11 cellular contexts compared by ENCODE assay signal in the genomic region with DNA sequence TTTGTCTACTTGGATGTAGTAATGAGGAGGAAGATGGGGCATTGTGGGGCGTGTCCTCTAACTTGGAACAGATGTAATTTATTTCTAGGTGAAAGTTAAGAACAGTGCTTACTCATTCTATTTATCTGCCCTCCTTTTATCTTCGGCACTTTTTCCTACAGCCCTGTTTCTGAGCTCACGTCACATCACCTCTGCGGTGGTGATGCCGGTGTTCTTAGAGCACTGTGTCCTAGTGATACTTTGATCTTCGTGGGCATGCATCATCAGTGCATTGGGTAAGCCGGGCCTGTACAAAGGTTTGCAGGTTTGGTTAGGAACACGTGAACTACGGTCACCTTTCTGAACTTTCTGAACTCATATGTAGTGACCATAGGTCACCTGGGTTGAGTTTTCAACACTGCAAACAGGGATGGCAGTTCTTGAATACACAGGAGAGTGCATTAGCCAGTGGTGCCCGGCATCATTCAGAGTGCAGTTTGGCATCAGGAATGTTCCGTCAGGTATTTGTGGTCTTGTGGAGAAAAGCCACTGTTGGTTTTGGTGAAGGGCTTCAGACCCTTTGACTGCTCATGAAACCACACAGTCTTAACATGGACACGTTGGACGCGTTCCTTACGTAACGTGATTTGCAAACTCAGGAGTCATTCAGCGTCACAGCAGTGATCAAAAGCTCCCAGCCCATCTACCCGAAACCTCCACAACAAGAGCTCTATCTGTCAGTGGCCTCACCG. TPM values are rescaled to one million over a fixed set of nuclear protein-coding genes. Genes with fewer than 3 reads are reported as not detected.
DNase-seq lines count a peak whose midpoint lies in the region; ATAC-seq and TF ChIP-seq lines count a peak whose summit lies in the region.
"Had no signal": no experiment of that assay in that cellular context is flagged by ENCODE, and none has a peak within 500 bp of the region (broad histone marks: within the 10 kb centered on the region; RNA-seq: fewer than 3 reads in every experiment).

No MANE protein-coding gene starts in this region.

- no peaks in the 10 kb centered on the region for H3K36me3 Mint-ChIP-seq in activated CD8-positive, alpha-beta T cell treated with anti-CD3 and anti-CD28 coated beads for 36 hours (ENCODE audit: low read depth)
- H3K36me3 Mint-ChIP-seq in activated CD8-positive, alpha-beta T cell treated with anti-CD3 and anti-CD28 coated beads, Interleukin-2, amount 10 ng/mL, durations not matched to agents 7 days and 5 days (ENCODE audit: low read depth), result no peaks in the 10 kb centered on the region
- H3K36me3 Mint-ChIP-seq in activated naive CD8-positive, alpha-beta T cell treated with anti-CD3 and anti-CD28 coated beads for 36 hours, result peaks cover 2% of the 10 kb centered on the region

- no peak overlapping the region for H3K27ac ChIP-seq in prostate gland
- H3K27ac ChIP-seq: SK-N-MC had no signal

- ATAC-seq in activated CD8-positive, alpha-beta T cell treated with anti-CD3 and anti-CD28 coated beads for 36 hours, result peak; percentile 77
- ATAC-seq in activated CD8-positive, alpha-beta T cell treated with anti-CD3 and anti-CD28 coated beads, Interleukin-2, amount 10 ng/mL, durations not matched to agents 7 days and 5 days, result no peak
- ATAC-seq in stimulated activated naive CD8-positive, alpha-beta T cell treated with anti-CD3 and anti-CD28 coated beads, Interleukin-15, Interleukin-2, amounts not matched to agents 100 U/mL and 50 U/mL, for 24 hours, result peak; percentile 80
- no peak for ATAC-seq in HG02798 (IDR thresholded peaks at IDR 0.05; ENCODE audit: poor library complexity, unreplicated experiment)

- TF ChIP-seq CTCF in activated CD8-positive, alpha-beta T cell treated with anti-CD3 and anti-CD28 coated beads for 36 hours (IDR thresholded peaks at IDR 0.05), result no peak
- TF ChIP-seq CTCF in prostate gland (IDR thresholded peaks at IDR 0.05), result no peak

- peaks cover 39% of the 10 kb centered on the region for H3K4me1 Mint-ChIP-seq in activated CD8-positive, alpha-beta T cell treated with anti-CD3 and anti-CD28 coated beads for 36 hours (ENCODE audit: low read depth)
- H3K4me1 Mint-ChIP-seq in activated CD8-positive, alpha-beta T cell treated with anti-CD3 and anti-CD28 coated beads, Interleukin-2, amount 10 ng/mL, durations not matched to agents 7 days and 5 days (ENCODE audit: low read depth), result peaks cover 12% of the 10 kb centered on the region
- H3K4me1 Mint-ChIP-seq in activated naive CD8-positive, alpha-beta T cell treated with anti-CD3 and anti-CD28 coated beads for 36 hours, result peaks cover 41% of the 10 kb centered on the region

- H3K9me3 ChIP-seq in prostate gland, result no peaks in the 10 kb centered on the region

- no peaks in the 10 kb centered on the region for H3K36me3 ChIP-seq in prostate gland

- TF ChIP-seq POLR2A in prostate gland (IDR thresholded peaks at IDR 0.05), result no peak

- H3K4me3 ChIP-seq in prostate gland, result no peak overlapping the region
- H3K4me3 ChIP-seq: SK-N-MC, smooth muscle cell had no signal

- intact Hi-C loops in activated CD8-positive, alpha-beta T cell treated with anti-CD3 and anti-CD28 coated beads for 36 hours (cut with micrococcal nuclease), result no loop called here
- intact Hi-C loops in prostate gland (cut with DNase I), result no loop called here

- H3K9me3 Mint-ChIP-seq in activated CD8-positive, alpha-beta T cell treated with anti-CD3 and anti-CD28 coated beads for 36 hours, result no peaks in the 10 kb centered on the region
- no peaks in the 10 kb centered on the region for H3K9me3 Mint-ChIP-seq in activated CD8-positive, alpha-beta T cell treated with anti-CD3 and anti-CD28 coated beads, Interleukin-2, amount 10 ng/mL, durations not matched to agents 7 days and 5 days (ENCODE audit: insufficient read depth)
- no peaks in the 10 kb centered on the region for H3K9me3 Mint-ChIP-seq in activated naive CD8-positive, alpha-beta T cell treated with anti-CD3 and anti-CD28 coated beads for 36 hours

- DNase-seq in activated CD8-positive, alpha-beta T cell treated with anti-CD3 and anti-CD28 coated beads for 36 hours, result peak; percentile 52
- no peak for DNase-seq in activated CD8-positive, alpha-beta T cell treated with anti-CD3 and anti-CD28 coated beads, Interleukin-2, amount 10 ng/mL, durations not matched to agents 7 days and 5 days
- peak; percentile 56 for DNase-seq in activated naive CD8-positive, alpha-beta T cell treated with anti-CD3 and anti-CD28 coated beads for 36 hours
- DNase-seq in iris pigment epithelial cell (ENCODE audit: low read depth), result peak; percentile 86
- peak; percentile 19 for DNase-seq in stimulated activated naive CD8-positive, alpha-beta T cell treated with anti-CD3 and anti-CD28 coated beads, Interleukin-15, Interleukin-2, amounts not matched to agents 100 U/mL and 50 U/mL, for 24 hours
- no peak for DNase-seq in prostate gland (ENCODE audit: low spot score)
- DNase-seq in SIG-M5 treated with dmso at 0.1 percent for 504 hours (lab: John Stamatoyannopoulos, UW; ENCODE audit: unreplicated experiment), result no peak
- DNase-seq: NCI-H446 had no signal

- H3K27ac Mint-ChIP-seq in activated CD8-positive, alpha-beta T cell treated with anti-CD3 and anti-CD28 coated beads for 36 hours, result no peak overlapping the region
- H3K27ac Mint-ChIP-seq in activated CD8-positive, alpha-beta T cell treated with anti-CD3 and anti-CD28 coated beads, Interleukin-2, amount 10 ng/mL, durations not matched to agents 7 days and 5 days, result no peak overlapping the region
- H3K27ac Mint-ChIP-seq in activated naive CD8-positive, alpha-beta T cell treated with anti-CD3 and anti-CD28 coated beads for 36 hours, result no peak overlapping the region

- CTCF ChIA-PET in activated CD8-positive, alpha-beta T cell treated with anti-CD3 and anti-CD28 coated beads for 36 hours (lab: Charles Lee), result interaction anchor here (0.6 to 1.0 kb wide), 2 partner anchors 44 to 100 kb away, joined by 3 read pairs; no protein-coding TSS in a partner anchor
- CTCF ChIA-PET in activated CD8-positive, alpha-beta T cell treated with anti-CD3 and anti-CD28 coated beads, Interleukin-2, amount 10 ng/mL, durations not matched to agents 7 days and 5 days (lab: Charles Lee), result no interaction called here

- no peaks in the 10 kb centered on the region for H3K27me3 ChIP-seq in prostate gland (replicated peaks; ENCODE audit: insufficient read depth)

- H3K27me3 Mint-ChIP-seq in activated CD8-positive, alpha-beta T cell treated with anti-CD3 and anti-CD28 coated beads for 36 hours, result no peaks in the 10 kb centered on the region
- H3K27me3 Mint-ChIP-seq in activated CD8-positive, alpha-beta T cell treated with anti-CD3 and anti-CD28 coated beads, Interleukin-2, amount 10 ng/mL, durations not matched to agents 7 days and 5 days (ENCODE audit: low read depth), result peaks cover 3% of the 10 kb centered on the region
- no peaks in the 10 kb centered on the region for H3K27me3 Mint-ChIP-seq in activated naive CD8-positive, alpha-beta T cell treated with anti-CD3 and anti-CD28 coated beads for 36 hours

- peaks cover 6% of the 10 kb centered on the region for H3K4me1 ChIP-seq in prostate gland (replicated peaks)

- 89% methylated on average over 19 of the region's 19 CpGs for whole genome bisulfite sequencing in prostate gland

- POLR2A ChIA-PET in activated CD8-positive, alpha-beta T cell treated with anti-CD3 and anti-CD28 coated beads for 36 hours (lab: Charles Lee), result no interaction called here
- POLR2A ChIA-PET in activated CD8-positive, alpha-beta T cell treated with anti-CD3 and anti-CD28 coated beads, Interleukin-2, amount 10 ng/mL, durations not matched to agents 7 days and 5 days (lab: Charles Lee), result no interaction called here

- H3K4me3 Mint-ChIP-seq in activated CD8-positive, alpha-beta T cell treated with anti-CD3 and anti-CD28 coated beads for 36 hours, result no peak overlapping the region
- no peak overlapping the region for H3K4me3 Mint-ChIP-seq in activated CD8-positive, alpha-beta T cell treated with anti-CD3 and anti-CD28 coated beads, Interleukin-2, amount 10 ng/mL, durations not matched to agents 7 days and 5 days
- no peak overlapping the region for H3K4me3 Mint-ChIP-seq in activated naive CD8-positive, alpha-beta T cell treated with anti-CD3 and anti-CD28 coated beads for 36 hours

RNA-seq across cellular contexts. Expression of a gene that starts 5.6 kb away (rescaled TPM):
- total RNA-seq in activated CD8-positive, alpha-beta T cell treated with anti-CD3 and anti-CD28 coated beads for 36 hours, result 10 to 100 TPM; 22.8 to 25.2 TPM
- 10 to 100 TPM; 31.8 to 32.2 TPM for total RNA-seq in activated CD8-positive, alpha-beta T cell treated with anti-CD3 and anti-CD28 coated beads, Interleukin-2, amount 10 ng/mL, durations not matched to agents 7 days and 5 days
- 10 to 100 TPM; 35.4 to 41.3 TPM for total RNA-seq in activated naive CD8-positive, alpha-beta T cell treated with anti-CD3 and anti-CD28 coated beads for 36 hours
- total RNA-seq in prostate gland, result 100 to 1,000 TPM in 1 of 2 donors, 10 to 100 TPM in 1; 88.0 to 136 TPM

RNA-seq across cellular contexts. Expression of a gene that starts 41.8 kb away (rescaled TPM):
- total RNA-seq in activated CD8-positive, alpha-beta T cell treated with anti-CD3 and anti-CD28 coated beads for 36 hours, result 10 to 100 TPM; 21.7 to 23.1 TPM
- 10 to 100 TPM; 18.1 to 18.4 TPM for total RNA-seq in activated CD8-positive, alpha-beta T cell treated with anti-CD3 and anti-CD28 coated beads, Interleukin-2, amount 10 ng/mL, durations not matched to agents 7 days and 5 days
- total RNA-seq in activated naive CD8-positive, alpha-beta T cell treated with anti-CD3 and anti-CD28 coated beads for 36 hours, result 10 to 100 TPM; 28.0 to 29.6 TPM
- total RNA-seq in prostate gland, result 100 to 1,000 TPM; 101 to 130 TPM

Comparison
In these comparisons a context has a peak if more than half of its experiments do, and no peak if none do; other contexts are left out.
1. ATAC-seq: peak in activated CD8-positive, alpha-beta T cell treated with anti-CD3 and anti-CD28 coated beads for 36 hours (single experiment) and stimulated activated naive CD8-positive, alpha-beta T cell treated with anti-CD3 and anti-CD28 coated beads, Interleukin-15, Interleukin-2, amounts not matched to agents 100 U/mL and 50 U/mL, for 24 hours (single experiment); none in activated CD8-positive, alpha-beta T cell treated with anti-CD3 and anti-CD28 coated beads, Interleukin-2, amount 10 ng/mL, durations not matched to agents 7 days and 5 days (single experiment) and HG02798 (single experiment).
2. DNase-seq: peak in activated CD8-positive, alpha-beta T cell treated with anti-CD3 and anti-CD28 coated beads for 36 hours (single experiment), activated naive CD8-positive, alpha-beta T cell treated with anti-CD3 and anti-CD28 coated beads for 36 hours (single experiment), iris pigment epithelial cell (single experiment) and stimulated activated naive CD8-positive, alpha-beta T cell treated with anti-CD3 and anti-CD28 coated beads, Interleukin-15, Interleukin-2, amounts not matched to agents 100 U/mL and 50 U/mL, for 24 hours (single experiment); none in activated CD8-positive, alpha-beta T cell treated with anti-CD3 and anti-CD28 coated beads, Interleukin-2, amount 10 ng/mL, durations not matched to agents 7 days and 5 days (single experiment), prostate gland (single experiment) and SIG-M5 treated with dmso at 0.1 percent for 504 hours (single experiment).